Comparison of ENCODE assay signal across 8 cellular contexts in the genomic region with DNA sequence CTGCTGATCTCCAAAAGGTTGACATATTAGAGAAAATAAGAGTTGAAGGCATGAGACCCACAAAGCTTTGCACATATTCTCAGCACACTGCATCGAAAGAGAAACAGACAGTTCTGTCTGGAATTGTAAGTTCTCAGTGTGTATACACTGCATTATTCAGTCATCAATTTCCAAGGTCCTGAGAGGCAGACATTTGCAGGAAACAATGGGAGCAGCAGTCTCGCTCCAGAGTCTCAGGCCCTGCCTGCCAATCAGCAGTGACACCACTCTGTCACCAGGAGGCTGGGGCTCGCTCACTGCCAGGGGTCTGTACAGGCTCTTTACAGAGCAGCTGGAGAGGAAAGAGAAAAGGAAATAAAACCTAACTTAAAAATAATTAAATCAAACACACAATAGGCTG. TPM values are rescaled to one million over a fixed set of nuclear protein-coding genes. Genes with fewer than 3 reads are reported as not detected.
DNase-seq lines count a peak whose midpoint lies in the region.
"Had no signal": no experiment of that assay in that cellular context is flagged by ENCODE, and none has a peak within 500 bp of the region (broad histone marks: within the 10 kb centered on the region; RNA-seq: fewer than 3 reads in every experiment).

No MANE protein-coding gene starts in this region.

- no peak overlapping the region for H3K4me3 Mint-ChIP-seq in activated CD4-positive, alpha-beta T cell treated with anti-CD3 and anti-CD28 coated beads, Interleukin-2, amount 10 ng/mL, durations not matched to agents 7 days and 5 days
- H3K4me3 Mint-ChIP-seq in CD4-positive, alpha-beta memory T cell: peak overlapping the region in 1 of 8 donors; percentile 15

- DNase-seq in HuH-7.5 (ENCODE audit: low spot score) (peak; percentile 27), NCI-H748 treated with DMSO at 0.1 percent for 48 hours (lab: John Stamatoyannopoulos, UW) (peak; percentile 65), head of caudate nucleus (peak; percentile 13 to 84 (median 59)), pons (ENCODE audit: low spot score) (peak; percentile 88), 8988T (no peak)
- DNase-seq in activated CD4-positive, alpha-beta T cell treated with anti-CD3 and anti-CD28 coated beads, Interleukin-2, amount 10 ng/mL, durations not matched to agents 7 days and 5 days: no peak
- no peak for DNase-seq in CD4-positive, alpha-beta memory T cell
- DNase-seq: NCI-H526 treated with DMSO at 0.1 percent for 48 hours had no signal

- no peaks in the 10 kb centered on the region for H3K9me3 Mint-ChIP-seq in activated CD4-positive, alpha-beta T cell treated with anti-CD3 and anti-CD28 coated beads, Interleukin-2, amount 10 ng/mL, durations not matched to agents 7 days and 5 days
- H3K9me3 Mint-ChIP-seq in CD4-positive, alpha-beta memory T cell: no peaks in the 10 kb centered on the region

- H3K27me3 ChIP-seq in CD4-positive, alpha-beta memory T cell (ENCODE audit: insufficient read depth, low read length): no peaks in the 10 kb centered on the region

- H3K27me3 Mint-ChIP-seq in activated CD4-positive, alpha-beta T cell treated with anti-CD3 and anti-CD28 coated beads, Interleukin-2, amount 10 ng/mL, durations not matched to agents 7 days and 5 days: no peaks in the 10 kb centered on the region
- H3K27me3 Mint-ChIP-seq in CD4-positive, alpha-beta memory T cell: no peaks in the 10 kb centered on the region

- no peaks in the 10 kb centered on the region for H3K4me1 Mint-ChIP-seq in activated CD4-positive, alpha-beta T cell treated with anti-CD3 and anti-CD28 coated beads, Interleukin-2, amount 10 ng/mL, durations not matched to agents 7 days and 5 days
- H3K4me1 Mint-ChIP-seq in CD4-positive, alpha-beta memory T cell: peaks cover 0 to 11% (median 3%) of the 10 kb centered on the region in 4 donors

- intact Hi-C loops in head of caudate nucleus (cut with DNase I): no loop called here
- intact Hi-C loops in CD4-positive, alpha-beta memory T cell (cut with micrococcal nuclease): no loop called here

- no peak overlapping the region for H3K27ac Mint-ChIP-seq in activated CD4-positive, alpha-beta T cell treated with anti-CD3 and anti-CD28 coated beads, Interleukin-2, amount 10 ng/mL, durations not matched to agents 7 days and 5 days
- H3K27ac Mint-ChIP-seq in CD4-positive, alpha-beta memory T cell: peak overlapping the region in 1 of 7 donors; percentile 64

- no peaks in the 10 kb centered on the region for H3K36me3 Mint-ChIP-seq in activated CD4-positive, alpha-beta T cell treated with anti-CD3 and anti-CD28 coated beads, Interleukin-2, amount 10 ng/mL, durations not matched to agents 7 days and 5 days (ENCODE audit: low read depth)
- peaks cover 0 to 17% of the 10 kb centered on the region in 2 donors for H3K36me3 Mint-ChIP-seq in CD4-positive, alpha-beta memory T cell

- POLR2A ChIA-PET in activated CD4-positive, alpha-beta T cell treated with anti-CD3 and anti-CD28 coated beads, Interleukin-2, amount 10 ng/mL, durations not matched to agents 7 days and 5 days (lab: Charles Lee): no interaction called here
- POLR2A ChIA-PET in CD4-positive, alpha-beta memory T cell (lab: Charles Lee; ENCODE audit: partially characterized antibody): no interaction called here

- CTCF ChIA-PET in activated CD4-positive, alpha-beta T cell treated with anti-CD3 and anti-CD28 coated beads, Interleukin-2, amount 10 ng/mL, durations not matched to agents 7 days and 5 days (lab: Charles Lee): no interaction called here
- CTCF ChIA-PET in CD4-positive, alpha-beta memory T cell (lab: Charles Lee; ENCODE audit: partially characterized antibody): interaction anchor here (1.5 kb wide), 1 partner anchor 45 kb away, joined by 3 read pairs; no protein-coding TSS in a partner anchor

- no peaks in the 10 kb centered on the region for H3K36me3 ChIP-seq in CD4-positive, alpha-beta memory T cell (ENCODE audit: insufficient read depth, low read length)

- H3K27ac ChIP-seq in CD4-positive, alpha-beta memory T cell (ENCODE audit: low read depth, low read length): no peak overlapping the region

- H3K4me1 ChIP-seq in CD4-positive, alpha-beta memory T cell (ENCODE audit: insufficient read depth, low read length): no peaks in the 10 kb centered on the region

- H3K4me3 ChIP-seq in CD4-positive, alpha-beta memory T cell (ENCODE audit: low read length in 2 of 2): no peak overlapping the region

- H3K9me3 ChIP-seq in CD4-positive, alpha-beta memory T cell (ENCODE audit: control insufficient read depth in 1 of 2, low read length in 2 of 2): no peaks in the 10 kb centered on the region

RNA-seq across cellular contexts. Expression of a gene that starts 36.3 kb away (rescaled TPM):
- 1 to 10 TPM; 5.2 to 7.6 TPM for total RNA-seq in activated CD4-positive, alpha-beta T cell treated with anti-CD3 and anti-CD28 coated beads, Interleukin-2, amount 10 ng/mL, durations not matched to agents 7 days and 5 days
- total RNA-seq in CD4-positive, alpha-beta memory T cell: 1 to 10 TPM; 4.6 to 8.3 TPM
- 1 to 10 TPM; 3.7 to 4.7 TPM for polyA plus RNA-seq in CD4-positive, alpha-beta memory T cell

Comparison
In these comparisons a context has a peak if more than half of its experiments do, and no peak if none do; other contexts are left out.
1. DNase-seq: peak in HuH-7.5 (single experiment), NCI-H748 treated with DMSO at 0.1 percent for 48 hours (single experiment), head of caudate nucleus (42 of 42) and pons (single experiment); none in activated CD4-positive, alpha-beta T cell treated with anti-CD3 and anti-CD28 coated beads, Interleukin-2, amount 10 ng/mL, durations not matched to agents 7 days and 5 days (single experiment), CD4-positive, alpha-beta memory T cell (0 of 5) and 8988T (single experiment).